ENCODE assay signal across 8 cellular contexts in the genomic region with DNA sequence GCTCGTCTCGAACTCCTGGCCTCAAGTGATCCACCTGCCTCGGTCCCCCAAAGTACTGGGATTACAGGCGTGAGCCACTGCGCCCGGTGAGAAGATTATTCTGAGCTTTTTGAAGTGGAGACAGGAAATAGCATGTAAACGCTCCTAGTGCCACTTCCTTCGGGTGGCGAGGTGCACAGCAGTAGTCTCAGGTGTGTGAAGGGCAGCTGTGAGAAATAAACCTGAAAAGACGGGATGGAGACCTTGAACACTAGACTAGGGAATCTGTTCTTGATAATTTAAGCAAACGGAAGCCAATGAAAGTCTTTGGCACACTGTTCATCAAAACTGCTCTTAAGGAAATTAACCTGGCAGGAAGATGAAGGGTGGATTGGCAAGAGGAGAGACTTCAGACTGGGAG. TPM values are rescaled to one million over a fixed set of nuclear protein-coding genes. Genes with fewer than 3 reads are reported as not detected.
A peak's percentile ranks its signal among the peaks of the same experiment; 100 is the strongest.
DNase-seq lines count a peak whose midpoint lies in the region; ATAC-seq and TF ChIP-seq lines count a peak whose summit lies in the region.

No MANE protein-coding gene starts in this region.

- no peaks in the 10 kb centered on the region for H3K36me3 ChIP-seq in Peyer's patch
- no peaks in the 10 kb centered on the region for H3K36me3 ChIP-seq in effector memory CD4-positive, alpha-beta T cell (ENCODE audit: control insufficient read depth, insufficient read depth, low read length)
- H3K36me3 ChIP-seq in osteoblast (ENCODE audit: insufficient read depth, low read length) = no peaks in the 10 kb centered on the region

- no peaks in the 10 kb centered on the region for H4K20me1 ChIP-seq in osteoblast (ENCODE audit: insufficient read depth, low read length)

- H3K27ac ChIP-seq in Peyer's patch (peak overlapping the region in 1 of 4 donors; percentile 38), osteoblast (ENCODE audit: low read depth, low read length) (no peak overlapping the region)
- H3K27ac ChIP-seq in effector memory CD4-positive, alpha-beta T cell (ENCODE audit: insufficient read depth, low read length, poor library complexity, severe bottlenecking) = peak overlapping the region; percentile 53

- H3K4me3 ChIP-seq in GM12865 (ENCODE audit: low read depth, low read length) (peak overlapping the region; percentile 48), Peyer's patch (peak overlapping the region; percentile 63 to 73 (median 65)), osteoblast (ENCODE audit: insufficient read depth, low read length) (peak overlapping the region; percentile 87)
- H3K4me3 ChIP-seq in effector memory CD4-positive, alpha-beta T cell (ENCODE audit: insufficient read depth, low read depth, low read length, poor library complexity, severe bottlenecking) = peak overlapping the region; percentile 72

- H3K27me3 ChIP-seq in Peyer's patch (no peaks in the 10 kb centered on the region), osteoblast (ENCODE audit: insufficient read depth, low read length) (no peaks in the 10 kb centered on the region)
- no peaks in the 10 kb centered on the region for H3K27me3 ChIP-seq in effector memory CD4-positive, alpha-beta T cell (replicated peaks; ENCODE audit: control insufficient read depth, insufficient read depth, low read length, poor library complexity, severe bottlenecking)

- H3K4me1 ChIP-seq in Peyer's patch = peaks cover 0 to 18% (median 0%) of the 10 kb centered on the region in 4 donors
- peaks cover 13% of the 10 kb centered on the region for H3K4me1 ChIP-seq in effector memory CD4-positive, alpha-beta T cell (ENCODE audit: control insufficient read depth, insufficient read depth, low read length, poor library complexity, severe bottlenecking)
- peaks cover 27% of the 10 kb centered on the region for H3K4me1 ChIP-seq in osteoblast (ENCODE audit: insufficient read depth, low read length)

- ATAC-seq in left lobe of liver (no peak), GM21447 (IDR thresholded peaks at IDR 0.05; ENCODE audit: unreplicated experiment) (no peak), HG03439 (IDR thresholded peaks at IDR 0.05; ENCODE audit: unreplicated experiment) (no peak)

- TF ChIP-seq POLR2A in Peyer's patch (IDR thresholded peaks at IDR 0.05) = no peak

- peak overlapping the region; percentile 98 for H2AFZ ChIP-seq in osteoblast (ENCODE audit: low read length)

- DNase-seq in GM12865 (ENCODE audit: low read depth) = no peak
- DNase-seq in Peyer's patch = peak in 1 of 3 donors; percentile 47
- peak in 1 of 3 donors; percentile 5 for DNase-seq in effector memory CD4-positive, alpha-beta T cell
- no peak for DNase-seq in osteoblast (ENCODE audit: insufficient read length, low spot score, missing footprints)
- DNase-seq in left lobe of liver (ENCODE audit: low spot score) = no peak
- DNase-seq in NCI-H2171 treated with DMSO at 0.1 percent for 48 hours (lab: John Stamatoyannopoulos, UW) = no peak

- H3K9me3 ChIP-seq in Peyer's patch (no peaks in the 10 kb centered on the region), osteoblast (ENCODE audit: low read depth, low read length) (no peaks in the 10 kb centered on the region)
- peaks cover 5% of the 10 kb centered on the region for H3K9me3 ChIP-seq in effector memory CD4-positive, alpha-beta T cell (ENCODE audit: control insufficient read depth, low read length)

- TF ChIP-seq CTCF in GM12865 (IDR thresholded peaks at IDR 0.05; ENCODE audit: insufficient read depth, low read depth, low read length, missing control alignments) (no peak), Peyer's patch (IDR thresholded peaks at IDR 0.05) (no peak), osteoblast (IDR thresholded peaks at IDR 0.05; ENCODE audit: extremely low read depth, low read depth, low read length) (no peak)

- no peaks in the 10 kb centered on the region for H3K79me2 ChIP-seq in osteoblast (ENCODE audit: insufficient read depth, low read length)

- H3K4me2 ChIP-seq in osteoblast (ENCODE audit: insufficient read depth, low read length) = peak overlapping the region; percentile 98

RNA-seq across cellular contexts. Expression of gene PLEKHH2, which starts 0.4 kb away (rescaled TPM):
- total RNA-seq in Peyer's patch (100 to 1,000 TPM in 1 of 4 donors, 10 to 100 TPM in 2, 1 to 10 TPM in 1; 3.3 to 158 (median 22.6) TPM), osteoblast (18.8 and 19.2 TPM in 2 replicates), left lobe of liver (1.6 TPM)

RNA-seq across cellular contexts. Expression of gene C1GALT1C1L, which starts 39.6 kb away (rescaled TPM):
- total RNA-seq in Peyer's patch (not detected), osteoblast (0.72 and 1.2 TPM in 2 replicates), left lobe of liver (not detected)

RNA-seq across cellular contexts. Expression of gene THADA, which starts 40.8 kb away (rescaled TPM):
- total RNA-seq in Peyer's patch (10 to 100 TPM; 19.3 to 76.7 (median 26.3) TPM), osteoblast (38.0 and 39.4 TPM in 2 replicates), left lobe of liver (20.0 TPM)
